In genomic region chr5:134224905-134225779, GRCh38 we compare ENCODE assay signal across 8 cellular contexts. TPM values are rescaled to one million over a fixed set of nuclear protein-coding genes. Genes with fewer than 3 reads are reported as not detected.
A peak's percentile ranks its signal among the peaks of the same experiment; 100 is the strongest.
DNase-seq lines count a peak whose midpoint lies in the region; ATAC-seq, FAIRE-seq and TF ChIP-seq lines count a peak whose summit lies in the region.

No MANE protein-coding gene starts in this region.

- peaks cover 52% of the 10 kb centered on the region for H4K20me1 ChIP-seq in astrocyte (ENCODE audit: insufficient read depth, low read length)

- no peak for FAIRE-seq in astrocyte (lab: Jason Lieb, UNC)

- peak overlapping the region; percentile 100 for H3K9ac ChIP-seq in astrocyte (ENCODE audit: low read length)

- H3K27ac ChIP-seq in astrocyte (ENCODE audit: low read depth, low read length) = peak overlapping the region; percentile 100

- DNase-seq in EH (ENCODE audit: low read depth) (peak; percentile 69), T-helper 2 cell (peak; percentile 49 to 76 (median 59)), astrocyte (ENCODE audit: low read depth) (peak; percentile 75), hippocampal formation (lab: John Stamatoyannopoulos, UW) (peak; percentile 20 to 50), retinal pigment epithelial cell (ENCODE audit: low read depth) (peak; percentile 82), 8988T (no peak)

- H3K4me1 ChIP-seq in astrocyte (ENCODE audit: insufficient read depth, low read length) = peaks cover 19% of the 10 kb centered on the region

- H3K36me3 ChIP-seq in astrocyte (ENCODE audit: insufficient read depth, low read length) = peaks cover 2% of the 10 kb centered on the region

- no peaks in the 10 kb centered on the region for H3K9me3 ChIP-seq in astrocyte (ENCODE audit: insufficient read depth, low read depth, low read length)

- H3K27me3 ChIP-seq in astrocyte (ENCODE audit: insufficient read depth, low read length) = no peaks in the 10 kb centered on the region

- H3K79me2 ChIP-seq in astrocyte (ENCODE audit: insufficient read depth, low read length) = peaks cover 71% of the 10 kb centered on the region

- no peak for TF ChIP-seq EP300 in Ishikawa (IDR thresholded peaks at IDR 0.05; ENCODE audit: borderline replicate concordance)

- TF ChIP-seq CTCF in astrocyte (IDR thresholded peaks at IDR 0.05; ENCODE audit: insufficient read depth, low read depth, low read length) = no peak
- no peak for TF ChIP-seq CTCF in retinal pigment epithelial cell (conservative IDR thresholded peaks at IDR 0.05; ENCODE audit: low read depth, low read length)

- TF ChIP-seq RAD21 in Ishikawa (IDR thresholded peaks at IDR 0.05; ENCODE audit: low read depth) = no peak

- peaks cover 14% of the 10 kb centered on the region for H3K4me1 Mint-ChIP-seq in astrocyte (ENCODE audit: low read depth, unreplicated experiment)

- peak overlapping the region; percentile 94 for H3K27ac Mint-ChIP-seq in astrocyte (ENCODE audit: unreplicated experiment)

- H3K4me3 ChIP-seq in astrocyte (ENCODE audit: insufficient read depth, low read depth, low read length) (peak overlapping the region; percentile 87), retinal pigment epithelial cell (ENCODE audit: low read length) (peak overlapping the region; percentile 93)

- no peaks in the 10 kb centered on the region for H3K9me3 Mint-ChIP-seq in astrocyte (ENCODE audit: unreplicated experiment)

- peak overlapping the region; percentile 89 for H3K4me2 ChIP-seq in astrocyte (ENCODE audit: low read length)

- peak overlapping the region; percentile 68 for H2AFZ ChIP-seq in astrocyte (ENCODE audit: low read depth, low read length)

- ATAC-seq in GM21529 (IDR thresholded peaks at IDR 0.05; ENCODE audit: unreplicated experiment) = peak; percentile 32

- no peaks in the 10 kb centered on the region for H3K27me3 Mint-ChIP-seq in astrocyte (ENCODE audit: low read depth, unreplicated experiment)

- peaks cover 3% of the 10 kb centered on the region for H3K36me3 Mint-ChIP-seq in astrocyte (ENCODE audit: low read depth, unreplicated experiment)

- H3K4me3 Mint-ChIP-seq in astrocyte (ENCODE audit: unreplicated experiment) = peak overlapping the region; percentile 91

TF ChIP-seq in Ishikawa, 13 proteins besides CTCF, POLR2A, EP300 and RAD21:
- TF ChIP-seq TEAD4 (IDR thresholded peaks at IDR 0.05) (no peak), MAX (IDR thresholded peaks at IDR 0.05) (no peak), FOXM1 (IDR thresholded peaks at IDR 0.05; ENCODE audit: borderline replicate concordance, low read depth) (no peak), YY1 (IDR thresholded peaks at IDR 0.05; ENCODE audit: low read depth) (peak; percentile 85), TCF12 (IDR thresholded peaks at IDR 0.05; ENCODE audit: low read depth) (no peak), EGR1 (IDR thresholded peaks at IDR 0.05) (no peak), NFIC (IDR thresholded peaks at IDR 0.05) (no peak), ZBTB7A (IDR thresholded peaks at IDR 0.05; ENCODE audit: low read depth) (peak; percentile 87), TAF1 (IDR thresholded peaks at IDR 0.05; ENCODE audit: low read depth) (no peak; the same call in 1 of the 2 replicates), CEBPB (IDR thresholded peaks at IDR 0.05) (no peak), USF1 (IDR thresholded peaks at IDR 0.05) (no peak), REST (IDR thresholded peaks at IDR 0.05; ENCODE audit: low read depth) (no peak), CREB1 (IDR thresholded peaks at IDR 0.05; ENCODE audit: low read depth) (no peak)

RNA-seq across cellular contexts. Expression of gene PPP2CA, which starts 0.7 kb away (rescaled TPM):
- total RNA-seq in astrocyte = 172 and 180 TPM in 2 replicates

RNA-seq across cellular contexts. Expression of gene SKP1, which starts 48.4 kb away (rescaled TPM):
- total RNA-seq in astrocyte = 375 and 399 TPM in 2 replicates
